Comparison of ENCODE assay signal across 8 cellular contexts in the genomic region with DNA sequence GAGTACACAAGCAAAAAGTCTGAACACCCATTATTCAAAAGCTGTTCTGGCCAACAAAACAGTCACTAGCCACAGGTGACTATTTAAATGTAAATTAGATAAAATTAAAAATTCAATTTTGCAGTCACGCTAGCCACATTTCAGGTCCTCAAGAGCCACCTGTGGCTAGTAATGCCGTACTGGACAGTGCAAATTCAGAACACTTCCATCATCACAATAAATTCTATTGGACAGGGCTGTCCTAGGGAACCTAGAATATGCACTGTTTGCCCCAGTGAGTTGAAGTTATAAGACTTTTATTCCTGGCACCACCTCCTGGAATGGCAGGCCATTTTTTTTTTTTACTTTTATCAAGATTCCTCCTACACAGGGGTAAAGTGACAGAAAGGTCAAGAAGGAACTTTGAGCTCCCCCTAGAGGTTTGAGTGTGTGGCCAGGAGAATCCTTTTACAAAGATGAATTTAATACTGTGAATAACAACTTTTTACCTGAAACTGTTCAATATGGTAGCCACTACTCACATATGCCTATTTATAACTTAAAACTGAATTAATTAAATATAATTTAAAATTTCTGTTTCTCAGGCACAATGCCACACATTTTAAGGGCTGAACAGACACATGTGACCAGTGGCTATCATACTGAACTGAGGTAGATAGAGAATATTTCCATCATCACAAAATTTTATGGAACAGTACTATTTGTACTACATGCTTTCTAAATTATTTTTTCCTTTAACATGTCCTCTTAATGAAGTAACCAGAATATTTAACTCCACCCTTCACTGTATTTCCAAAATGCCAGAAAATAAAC. TPM values are rescaled to one million over a fixed set of nuclear protein-coding genes. Genes with fewer than 3 reads are reported as not detected.
DNase-seq lines count a peak whose midpoint lies in the region; ATAC-seq and TF ChIP-seq lines count a peak whose summit lies in the region.

No MANE protein-coding gene starts in this region.

- POLR2A ChIA-PET in PC-9 (lab: Charles Lee; ENCODE audit: unreplicated experiment) = no interaction called here

- H3K9me3 Mint-ChIP-seq in effector memory CD8-positive, alpha-beta T cell = no peaks in the 10 kb centered on the region

- BruUV-seq in PC-9 (replicated peaks; lab: Mats Ljungman, UMichigan) = no TSS peak

- no peaks in the 10 kb centered on the region for H3K27me3 ChIP-seq in PC-9 (ENCODE audit: insufficient read depth, low read depth)

- no peak overlapping the region for H3K27ac Mint-ChIP-seq in effector memory CD8-positive, alpha-beta T cell

- H3K4me1 ChIP-seq in PC-9 (replicated peaks; ENCODE audit: insufficient read depth) = peaks cover 33% of the 10 kb centered on the region

- no peaks in the 10 kb centered on the region for H3K9me2 ChIP-seq in PC-9 (ENCODE audit: insufficient read depth)

- ATAC-seq in GM18870 (IDR thresholded peaks at IDR 0.05; ENCODE audit: unreplicated experiment) = peak; percentile 40
- ATAC-seq in HG03439 (IDR thresholded peaks at IDR 0.05; ENCODE audit: unreplicated experiment) = peak; percentile 65
- peak; percentile 73 for ATAC-seq in effector memory CD8-positive, alpha-beta T cell (replicated peaks)
- ATAC-seq in HG03097 (IDR thresholded peaks at IDR 0.05; ENCODE audit: low FRiP score, unreplicated experiment) = no peak

- H3K79me2 ChIP-seq in PC-9 (ENCODE audit: low read depth) = peaks cover 98% of the 10 kb centered on the region

- no peaks in the 10 kb centered on the region for H3K36me3 ChIP-seq in PC-9 (ENCODE audit: low read depth)

- H3K27ac ChIP-seq in PC-9 = no peak overlapping the region

- peaks cover 18 to 39% of the 10 kb centered on the region in 2 donors for H3K4me1 Mint-ChIP-seq in effector memory CD8-positive, alpha-beta T cell (ENCODE audit: low read depth in 2 of 2)

- H3K9me3 ChIP-seq in PC-9 (ENCODE audit: insufficient read depth, low read depth) = no peaks in the 10 kb centered on the region

- peak; percentile 37 for DNase-seq in COLO829 (ENCODE audit: low spot score)
- DNase-seq in PC-9 = peak; percentile 31 to 67
- peak; percentile 10 to 25 (median 13) for DNase-seq in effector memory CD8-positive, alpha-beta T cell
- DNase-seq in myocyte (ENCODE audit: low read depth) = peak; percentile 73
- DNase-seq in stimulated activated CD4-positive, alpha-beta T cell treated with anti-CD3 and anti-CD28 coated beads, Interleukin-4, amount 100 ng/mL, for 1 hour = no peak

- intact Hi-C loops in PC-9 (cut with micrococcal nuclease; ENCODE audit: unreplicated experiment) = loop anchor here (1.0 to 10.0 kb wide), 4 partner anchors 30 to 124 kb away; partner anchors contain the start of genes SIAE and SPA17

- no peak overlapping the region for H3K4me3 ChIP-seq in PC-9

- H2AFZ ChIP-seq in PC-9 = no peak overlapping the region

- no peak overlapping the region for H3K4me2 ChIP-seq in PC-9

- TF ChIP-seq CTCF in PC-9 (conservative IDR thresholded peaks at IDR 0.05) = peak; percentile 81

- CTCF ChIA-PET in PC-9 (lab: Charles Lee) = interaction anchor here (0.7 to 2.6 kb wide), 9 partner anchors 24 to 1731 kb away, joined by 3 to 12 read pairs (median 4); no protein-coding TSS in a partner anchor

- H4K20me1 ChIP-seq in PC-9 (ENCODE audit: insufficient read depth) = peaks cover 6% of the 10 kb centered on the region; the same call in 1 of the 2 replicates

- H3K4me3 Mint-ChIP-seq in effector memory CD8-positive, alpha-beta T cell = no peak overlapping the region

- peaks cover 5% of the 10 kb centered on the region for H3K36me3 Mint-ChIP-seq in effector memory CD8-positive, alpha-beta T cell (ENCODE audit: insufficient read depth)

- H3K27me3 Mint-ChIP-seq in effector memory CD8-positive, alpha-beta T cell = no peaks in the 10 kb centered on the region

- H3F3A ChIP-seq in PC-9 (ENCODE audit: insufficient read depth, low read depth) = no peaks in the 10 kb centered on the region

RNA-seq across cellular contexts. Expression of gene MSANTD2, which starts 6.5 kb away (rescaled TPM):
- 16.9 and 18.1 TPM in 2 replicates for total RNA-seq in PC-9 (2021)
- 5.7 and 6.7 TPM in 2 replicates for total RNA-seq in myocyte
- polyA plus RNA-seq in myocyte (2012) = 4.2 TPM

RNA-seq across cellular contexts. Expression of gene ESAM, which starts 31.6 kb away (rescaled TPM):
- total RNA-seq in PC-9 (2021) = 13.5 and 15.3 TPM in 2 replicates
- 0.08 and 0.26 TPM in 2 replicates for total RNA-seq in myocyte
- 0.47 TPM for polyA plus RNA-seq in myocyte (2012)

RNA-seq across cellular contexts. Expression of gene VSIG2, which starts 41.6 kb away (rescaled TPM):
- 12.4 and 13.6 TPM in 2 replicates for total RNA-seq in PC-9 (2021)
- total RNA-seq in myocyte = not detected in 2 replicates
- polyA plus RNA-seq in myocyte (2012) = not detected

RNA-seq across cellular contexts. Expression of gene NRGN, which starts 53.9 kb away (rescaled TPM):
- total RNA-seq in PC-9 (2021) = 6.8 and 10.2 TPM in 2 replicates
- total RNA-seq in myocyte = not detected in 2 replicates
- 0.15 TPM for polyA plus RNA-seq in myocyte (2012)

Comparison
In these comparisons a context has a peak if more than half of its experiments do, and no peak if none do; other contexts are left out.
1. RNA of gene ESAM, which starts 31.6 kb away (total RNA-seq): 13.5 to 15.3 TPM in PC-9; 0.08 to 0.26 TPM in myocyte; every median in the first group is over 10 times any median in the second.
2. RNA of gene VSIG2, which starts 41.6 kb away (total RNA-seq): 12.4 to 13.6 TPM in PC-9; not detected in myocyte; every median in the first group is over 10 times any median in the second.